ENCODE assay signal across 1 cellular context in the genomic region with DNA sequence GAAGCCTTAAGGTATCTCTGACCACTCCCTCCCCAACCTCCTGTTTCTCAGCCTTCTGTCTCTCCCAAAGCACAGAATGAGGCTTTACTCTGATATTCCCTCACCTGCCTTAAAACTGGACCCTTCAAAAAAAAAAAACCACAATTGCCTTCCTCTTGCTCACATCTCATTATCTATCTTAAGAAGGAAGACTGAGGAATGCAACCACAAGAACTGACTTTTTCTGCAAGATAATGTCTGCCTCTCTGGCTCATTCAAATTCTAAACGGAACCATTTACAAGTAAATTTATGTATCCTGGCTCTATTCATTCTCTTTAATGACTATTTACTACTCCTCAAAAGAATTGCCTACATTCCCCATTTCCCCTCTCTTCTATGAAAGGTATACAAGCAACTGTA.
A peak's percentile ranks its signal among the peaks of the same experiment; 100 is the strongest.
TF ChIP-seq lines count a peak whose summit lies in the region.

No MANE protein-coding gene starts in this region.

TF ChIP-seq in GM23338, 12 proteins besides CTCF, POLR2A, EP300 and RAD21 (continued from another document):
- TF ChIP-seq, protein P1, sequence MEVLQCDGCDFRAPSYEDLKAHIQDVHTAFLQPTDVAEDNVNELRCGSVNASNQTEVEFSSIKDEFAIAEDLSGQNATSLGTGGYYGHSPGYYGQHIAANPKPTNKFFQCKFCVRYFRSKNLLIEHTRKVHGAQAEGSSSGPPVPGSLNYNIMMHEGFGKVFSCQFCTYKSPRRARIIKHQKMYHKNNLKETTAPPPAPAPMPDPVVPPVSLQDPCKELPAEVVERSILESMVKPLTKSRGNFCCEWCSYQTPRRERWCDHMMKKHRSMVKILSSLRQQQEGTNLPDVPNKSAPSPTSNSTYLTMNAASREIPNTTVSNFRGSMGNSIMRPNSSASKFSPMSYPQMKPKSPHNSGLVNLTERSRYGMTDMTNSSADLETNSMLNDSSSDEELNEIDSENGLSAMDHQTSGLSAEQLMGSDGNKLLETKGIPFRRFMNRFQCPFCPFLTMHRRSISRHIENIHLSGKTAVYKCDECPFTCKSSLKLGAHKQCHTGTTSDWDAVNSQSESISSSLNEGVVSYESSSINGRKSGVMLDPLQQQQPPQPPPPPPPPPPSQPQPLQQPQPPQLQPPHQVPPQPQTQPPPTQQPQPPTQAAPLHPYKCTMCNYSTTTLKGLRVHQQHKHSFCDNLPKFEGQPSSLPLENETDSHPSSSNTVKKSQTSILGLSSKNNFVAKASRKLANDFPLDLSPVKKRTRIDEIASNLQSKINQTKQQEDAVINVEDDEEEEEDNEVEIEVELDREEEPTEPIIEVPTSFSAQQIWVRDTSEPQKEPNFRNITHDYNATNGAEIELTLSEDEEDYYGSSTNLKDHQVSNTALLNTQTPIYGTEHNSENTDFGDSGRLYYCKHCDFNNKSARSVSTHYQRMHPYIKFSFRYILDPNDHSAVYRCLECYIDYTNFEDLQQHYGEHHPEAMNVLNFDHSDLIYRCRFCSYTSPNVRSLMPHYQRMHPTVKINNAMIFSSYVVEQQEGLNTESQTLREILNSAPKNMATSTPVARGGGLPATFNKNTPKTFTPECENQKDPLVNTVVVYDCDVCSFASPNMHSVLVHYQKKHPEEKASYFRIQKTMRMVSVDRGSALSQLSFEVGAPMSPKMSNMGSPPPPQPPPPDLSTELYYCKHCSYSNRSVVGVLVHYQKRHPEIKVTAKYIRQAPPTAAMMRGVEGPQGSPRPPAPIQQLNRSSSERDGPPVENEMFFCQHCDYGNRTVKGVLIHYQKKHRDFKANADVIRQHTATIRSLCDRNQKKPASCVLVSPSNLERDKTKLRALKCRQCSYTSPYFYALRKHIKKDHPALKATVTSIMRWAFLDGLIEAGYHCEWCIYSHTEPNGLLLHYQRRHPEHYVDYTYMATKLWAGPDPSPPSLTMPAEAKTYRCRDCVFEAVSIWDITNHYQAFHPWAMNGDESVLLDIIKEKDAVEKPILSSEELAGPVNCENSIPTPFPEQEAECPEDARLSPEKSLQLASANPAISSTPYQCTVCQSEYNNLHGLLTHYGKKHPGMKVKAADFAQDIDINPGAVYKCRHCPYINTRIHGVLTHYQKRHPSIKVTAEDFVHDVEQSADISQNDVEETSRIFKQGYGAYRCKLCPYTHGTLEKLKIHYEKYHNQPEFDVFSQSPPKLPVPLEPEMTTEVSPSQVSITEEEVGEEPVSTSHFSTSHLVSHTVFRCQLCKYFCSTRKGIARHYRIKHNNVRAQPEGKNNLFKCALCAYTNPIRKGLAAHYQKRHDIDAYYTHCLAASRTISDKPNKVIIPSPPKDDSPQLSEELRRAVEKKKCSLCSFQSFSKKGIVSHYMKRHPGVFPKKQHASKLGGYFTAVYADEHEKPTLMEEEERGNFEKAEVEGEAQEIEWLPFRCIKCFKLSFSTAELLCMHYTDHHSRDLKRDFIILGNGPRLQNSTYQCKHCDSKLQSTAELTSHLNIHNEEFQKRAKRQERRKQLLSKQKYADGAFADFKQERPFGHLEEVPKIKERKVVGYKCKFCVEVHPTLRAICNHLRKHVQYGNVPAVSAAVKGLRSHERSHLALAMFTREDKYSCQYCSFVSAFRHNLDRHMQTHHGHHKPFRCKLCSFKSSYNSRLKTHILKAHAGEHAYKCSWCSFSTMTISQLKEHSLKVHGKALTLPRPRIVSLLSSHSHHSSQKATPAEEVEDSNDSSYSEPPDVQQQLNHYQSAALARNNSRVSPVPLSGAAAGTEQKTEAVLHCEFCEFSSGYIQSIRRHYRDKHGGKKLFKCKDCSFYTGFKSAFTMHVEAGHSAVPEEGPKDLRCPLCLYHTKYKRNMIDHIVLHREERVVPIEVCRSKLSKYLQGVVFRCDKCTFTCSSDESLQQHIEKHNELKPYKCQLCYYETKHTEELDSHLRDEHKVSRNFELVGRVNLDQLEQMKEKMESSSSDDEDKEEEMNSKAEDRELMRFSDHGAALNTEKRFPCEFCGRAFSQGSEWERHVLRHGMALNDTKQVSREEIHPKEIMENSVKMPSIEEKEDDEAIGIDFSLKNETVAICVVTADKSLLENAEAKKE (CRISPR knock-in tag; IDR thresholded peaks at IDR 0.05) = no peak
- no peak for TF ChIP-seq ZNF331 (CRISPR knock-in tag; IDR thresholded peaks at IDR 0.05; ENCODE audit: low read depth)
- peak; percentile 92 for TF ChIP-seq NANOG (IDR thresholded peaks at IDR 0.05; ENCODE audit: borderline replicate concordance)
- no peak for TF ChIP-seq STAT1 (IDR thresholded peaks at IDR 0.05; ENCODE audit: unreplicated experiment)
- no peak for TF ChIP-seq EZH2phosphoT487 (IDR thresholded peaks at IDR 0.05; ENCODE audit: unreplicated experiment)
- TF ChIP-seq, protein P2, sequence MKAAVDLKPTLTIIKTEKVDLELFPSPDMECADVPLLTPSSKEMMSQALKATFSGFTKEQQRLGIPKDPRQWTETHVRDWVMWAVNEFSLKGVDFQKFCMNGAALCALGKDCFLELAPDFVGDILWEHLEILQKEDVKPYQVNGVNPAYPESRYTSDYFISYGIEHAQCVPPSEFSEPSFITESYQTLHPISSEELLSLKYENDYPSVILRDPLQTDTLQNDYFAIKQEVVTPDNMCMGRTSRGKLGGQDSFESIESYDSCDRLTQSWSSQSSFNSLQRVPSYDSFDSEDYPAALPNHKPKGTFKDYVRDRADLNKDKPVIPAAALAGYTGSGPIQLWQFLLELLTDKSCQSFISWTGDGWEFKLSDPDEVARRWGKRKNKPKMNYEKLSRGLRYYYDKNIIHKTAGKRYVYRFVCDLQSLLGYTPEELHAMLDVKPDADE (IDR thresholded peaks at IDR 0.05) = no peak
TF ChIP-seq in GM23338: peak in this region for 1.
